In the genomic region with DNA sequence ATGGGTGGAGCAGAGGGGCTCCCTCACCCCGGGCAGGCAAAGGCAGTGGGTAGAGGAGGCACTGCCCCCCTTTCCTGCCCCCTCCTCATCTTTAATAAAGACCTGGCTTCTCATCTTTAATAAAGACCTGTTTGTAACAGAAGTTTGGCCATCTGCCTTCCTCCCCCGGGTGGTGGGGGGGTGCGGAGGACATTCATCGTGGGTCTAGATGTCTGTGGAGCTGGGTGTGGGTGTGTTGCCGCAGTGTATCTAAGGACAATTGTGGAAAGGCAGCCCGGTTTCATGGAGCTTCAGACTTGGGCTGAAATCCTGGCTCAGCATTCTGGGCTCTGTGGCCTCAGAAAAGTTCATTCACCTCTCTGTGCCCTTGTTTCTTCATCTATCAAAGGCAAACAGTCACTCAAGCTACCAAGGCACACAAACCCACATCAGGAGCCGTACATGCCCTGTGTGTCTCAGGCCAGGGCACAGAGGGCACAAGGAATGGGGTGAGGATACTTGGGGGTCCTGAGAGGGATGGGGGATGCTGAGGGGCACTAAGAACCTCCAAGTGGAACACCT, we compare ENCODE assay signal across 24 cellular contexts. TPM values are rescaled to one million over a fixed set of nuclear protein-coding genes. Genes with fewer than 3 reads are reported as not detected.
DNase-seq lines count a peak whose midpoint lies in the region; ATAC-seq, FAIRE-seq and TF ChIP-seq lines count a peak whose summit lies in the region.
"Had no signal": no experiment of that assay in that cellular context is flagged by ENCODE, and none has a peak within 500 bp of the region (broad histone marks: within the 10 kb centered on the region; RNA-seq: fewer than 3 reads in every experiment).

No MANE protein-coding gene starts in this region.

- no peak overlapping the region for H2AFZ ChIP-seq in HepG2 (ENCODE audit: low read length)
- H2AFZ ChIP-seq: PC-9 had no signal

- POLR2A ChIA-PET in HEK293 (lab: Yijun Ruan, JAX) (no interaction called here), WTC11 (lab: Charles Lee) (no interaction called here), HepG2 (lab: Yijun Ruan, JAX) (no interaction called here)

- TF ChIP-seq CTCF in HEK293 (tag by site-specific recombination; IDR thresholded peaks at IDR 0.05): no peak
- TF ChIP-seq CTCF in WTC11 (IDR thresholded peaks at IDR 0.05): no peak
- no peak for TF ChIP-seq CTCF in HepG2 (CRISPR knock-in tag; IDR thresholded peaks at IDR 0.05)
- no peak for TF ChIP-seq CTCF in left ventricle myocardium inferior (IDR thresholded peaks at IDR 0.05; ENCODE audit: borderline replicate concordance)

- H3K79me2 ChIP-seq in HepG2 (ENCODE audit: insufficient read depth, low read length): no peaks in the 10 kb centered on the region

- intact Hi-C loops in HepG2 (cut with micrococcal nuclease; ENCODE audit: unreplicated experiment) (no loop called here), sciatic nerve (cut with DNase I) (loop anchor here (10.0 kb wide), 1 partner anchor 71 kb away; a partner anchor contains a TSS), left ventricle myocardium inferior (cut with micrococcal nuclease) (no loop called here), Right ventricle myocardium superior (cut with DNase I) (no loop called here)

- peaks cover 3% of the 10 kb centered on the region; the same call in 1 of the 2 replicates for H3K36me3 Mint-ChIP-seq in WTC11

- no peak overlapping the region for H3K4me3 ChIP-seq in HEK293 (ENCODE audit: low read depth, low read length)
- no peak overlapping the region for H3K4me3 ChIP-seq in HepG2 (replicated peaks in 1 of 3; ENCODE audit: insufficient read depth in 1 of 3, low read depth in 2 of 3, low read length in 3 of 3)
- no peak overlapping the region for H3K4me3 ChIP-seq in left ventricle myocardium inferior
- H3K4me3 ChIP-seq: PC-9 had no signal

- peaks cover 8% of the 10 kb centered on the region for H3K27me3 Mint-ChIP-seq in WTC11 (ENCODE audit: low read depth)
- H3K27me3 Mint-ChIP-seq: CD8-positive, alpha-beta memory T cell had no signal

- CTCF ChIA-PET in HEK293 (lab: Yijun Ruan, JAX): no interaction called here
- CTCF ChIA-PET in WTC11 (lab: Charles Lee): no interaction called here
- CTCF ChIA-PET in HepG2 (lab: Yijun Ruan, JAX; ENCODE audit: low intra/inter-chr PET ratio, low total read pairs): no interaction called here

- H3K27me3 ChIP-seq in HepG2 (ENCODE audit: control insufficient read depth in 1 of 2, insufficient read depth in 2 of 2, low read length in 2 of 2) (no peaks in the 10 kb centered on the region), left ventricle myocardium inferior (ENCODE audit: low read depth) (no peaks in the 10 kb centered on the region)
- H3K27me3 ChIP-seq: BE2C had no signal

- H3K4me1 ChIP-seq in HEK293 (ENCODE audit: control insufficient read depth, insufficient read depth, low read length) (no peaks in the 10 kb centered on the region), HepG2 (ENCODE audit: insufficient read depth, low read length) (0 out of 2 replicates have a peak, but pooled peaks cover 4% of the 10 kb centered on the region), left ventricle myocardium inferior (peaks cover 8% of the 10 kb centered on the region)
- H3K4me1 ChIP-seq: BE2C had no signal

- no peak for DNase-seq in WTC11 (ENCODE audit: low spot score)
- no peak for DNase-seq in HepG2 (ENCODE audit: low spot score)
- DNase-seq in sciatic nerve (ENCODE audit: low spot score): no peak
- DNase-seq in left ventricle myocardium inferior: no peak
- DNase-seq in Right ventricle myocardium superior: no peak
- DNase-seq: BE2C; CD8-positive, alpha-beta memory T cell; DMS153; DND-41; MM.1S; NCI-H1417 treated with DMSO at 0.1 percent for 48 hours; NCI-H1694 treated with DMSO at 0.1 percent for 48 hours; NCI-H2081; NCI-H2227 treated with DMSO at 0.1 percent for 48 hours; NCI-H526 treated with DMSO at 0.1 percent for 48 hours; PC-9; SHP77 had no signal

- TF ChIP-seq RAD21 in HepG2 (CRISPR knock-in tag; IDR thresholded peaks at IDR 0.05): no peak

- in situ Hi-C loops in HepG2 (cut with HindIII; ENCODE audit: extremely low pct_ligation_motif_present, low pct_unique_long_range_greater_than_20kb): no loop called here

- H3K4me3 Mint-ChIP-seq in WTC11: no peak overlapping the region
- H3K4me3 Mint-ChIP-seq: CD14-positive monocyte; CD8-positive, alpha-beta memory T cell had no signal

- TF ChIP-seq POLR2A in HepG2 (IDR thresholded peaks at IDR 0.05; ENCODE audit: insufficient read depth in 1 of 2, low read depth in 2 of 2, low read length in 2 of 2): no peak

- no peak for TF ChIP-seq EP300 in HepG2 (IDR thresholded peaks at IDR 0.05; ENCODE audit: low read depth in 2 of 2, low read length in 2 of 2)
- no peak for TF ChIP-seq EP300 in HepG2 (CRISPR knock-in tag; IDR thresholded peaks at IDR 0.05; ENCODE audit: borderline replicate concordance)

- ATAC-seq in WTC11 (no peak), HepG2 (no peak), sciatic nerve (peak; percentile 25), Right ventricle myocardium superior (ENCODE audit: poor library complexity) (no peak), GM19351 (IDR thresholded peaks at IDR 0.05; ENCODE audit: unreplicated experiment) (no peak)
- ATAC-seq: HCT116 had no signal

- no peaks in the 10 kb centered on the region for H3K9me3 Mint-ChIP-seq in WTC11
- H3K9me3 Mint-ChIP-seq: CD14-positive monocyte; CD8-positive, alpha-beta memory T cell had no signal

- H4K20me1 ChIP-seq in HepG2 (ENCODE audit: insufficient read depth, low read length): no peaks in the 10 kb centered on the region

- H3K9ac ChIP-seq in HepG2 (ENCODE audit: insufficient read depth, low read depth, low read length): no peak overlapping the region
- H3K9ac ChIP-seq: KMS-11 had no signal

- H3K27ac Mint-ChIP-seq in WTC11: 0 out of 2 replicates have a peak overlapping the region, but pooled peaks have one; percentile 22

- BruUV-seq in HepG2 (replicated peaks; lab: Mats Ljungman, UMichigan): no TSS peak

- H3K4me1 Mint-ChIP-seq in WTC11: peaks cover 11% of the 10 kb centered on the region
- H3K4me1 Mint-ChIP-seq: CD8-positive, alpha-beta memory T cell had no signal

- H3K36me3 ChIP-seq in HEK293 (ENCODE audit: control insufficient read depth in 2 of 2, insufficient read depth in 1 of 2, low read length in 2 of 2) (peaks cover 0 to 41% of the 10 kb centered on the region in 2 experiments; a peak in 2 of 3 replicates), HepG2 (replicated peaks in 1 of 2; ENCODE audit: control insufficient read depth in 1 of 2, insufficient read depth in 2 of 2, low read length in 2 of 2) (peaks cover 5 to 14% of the 10 kb centered on the region in 2 experiments; a peak in 3 of 5 replicates), left ventricle myocardium inferior (peaks cover 29% of the 10 kb centered on the region)

- no peak overlapping the region for H3K4me2 ChIP-seq in HepG2 (ENCODE audit: low read depth, low read length)
- H3K4me2 ChIP-seq: KMS-11, PC-9 had no signal

- no peaks in the 10 kb centered on the region for H3K9me3 ChIP-seq in HEK293 (ENCODE audit: control insufficient read depth, insufficient read depth, low read depth, low read length)
- no peaks in the 10 kb centered on the region for H3K9me3 ChIP-seq in HepG2 (ENCODE audit: low read length)
- no peaks in the 10 kb centered on the region for H3K9me3 ChIP-seq in left ventricle myocardium inferior (replicated peaks)
- H3K9me3 ChIP-seq: BE2C had no signal

- FAIRE-seq in HepG2 (lab: Jason Lieb, UNC): no peak
- FAIRE-seq: GM12892, HTR-8/SVneo had no signal

- no peak overlapping the region for H3K27ac ChIP-seq in HEK293 (ENCODE audit: extremely low read depth, low read depth, low read length)
- H3K27ac ChIP-seq in HepG2 (ENCODE audit: extremely low read length, insufficient read depth, low read length): no peak overlapping the region
- H3K27ac ChIP-seq in left ventricle myocardium inferior (replicated peaks): no peak overlapping the region
- H3K27ac ChIP-seq: KMS-11, PC-9 had no signal

- 91% methylated on average over 7 of the region's 7 CpGs for WGBS in HepG2 (ENCODE audit: low lambda C conversion rate)

RNA-seq across cellular contexts. Expression of a gene that starts 8.8 kb away (rescaled TPM):
- 2.4 to 3.9 TPM (median 3.0 TPM) in 3 replicates for total RNA-seq in WTC11 (2021)
- total RNA-seq in HepG2 (2016; rRNA removed; fragmentation: Illumina TruSeq; extraction: Trizol): 3.1 and 3.3 TPM in 2 replicates
- total RNA-seq in HepG2 (2016; cell fraction: cytosol; rRNA removed; fragmentation: Illumina TruSeq; extraction: Trizol; ENCODE audit: low read depth): 0.81 and 1.5 TPM in 2 replicates
- 3.1 and 3.4 TPM in 2 replicates for total RNA-seq in HepG2 (2016; cell fraction: insoluble cytoplasmic fraction; rRNA removed; fragmentation: Illumina TruSeq; extraction: Trizol)
- total RNA-seq in HepG2 (2016; cell fraction: membrane; rRNA removed; fragmentation: Illumina TruSeq; extraction: Trizol): 1.9 and 2.2 TPM in 2 replicates
- 1.3 and 2.3 TPM in 2 replicates for total RNA-seq in HepG2 (2016; cell fraction: nucleus; rRNA removed; fragmentation: Illumina TruSeq; extraction: Trizol)
- polyA plus RNA-seq in HepG2 (2011; rRNA removed): 2.7 and 3.9 TPM in 2 replicates
- polyA plus RNA-seq in HepG2 (2011; cell fraction: cytosol; rRNA removed): 2.3 and 3.3 TPM in 2 replicates
- 4.9 and 5.4 TPM in 2 replicates for polyA plus RNA-seq in HepG2 (2011; cell fraction: nucleus; rRNA removed)
- polyA plus RNA-seq in HepG2 (2012): 1.5 and 1.6 TPM in 2 replicates
- 0.61 and 0.65 TPM in 2 replicates for polyA plus RNA-seq in HepG2 (2016; cell fraction: cytosol; fragmentation: Illumina TruSeq; extraction: Trizol; ENCODE audit: low read depth)
- 3.9 and 4.4 TPM in 2 replicates for polyA plus RNA-seq in HepG2 (2016; cell fraction: insoluble cytoplasmic fraction; fragmentation: Illumina TruSeq; extraction: Trizol; ENCODE audit: low read depth)
- 1.2 and 1.6 TPM in 2 replicates for polyA plus RNA-seq in HepG2 (2016; cell fraction: membrane; fragmentation: Illumina TruSeq; extraction: Trizol; ENCODE audit: low read depth)
- 2.9 and 3.2 TPM in 2 replicates for polyA plus RNA-seq in HepG2 (2016; cell fraction: nucleus; fragmentation: Illumina TruSeq; extraction: Trizol; ENCODE audit: insufficient read depth, low read depth)
- 1.3 and 2.7 TPM in 2 replicates for polyA minus RNA-seq in HepG2 (2011; rRNA and poly(A)+ RNA removed; ENCODE audit: low replicate concordance)
- polyA minus RNA-seq in HepG2 (2011; cell fraction: cytosol; rRNA and poly(A)+ RNA removed): 0.79 and 0.97 TPM in 2 replicates
- polyA minus RNA-seq in HepG2 (2011; cell fraction: nucleus; rRNA and poly(A)+ RNA removed): 1.8 and 2.7 TPM in 2 replicates
- total RNA-seq in sciatic nerve: 1.3 TPM
- 1.1 TPM for total RNA-seq in left ventricle myocardium inferior
- 1.2 TPM for total RNA-seq in Right ventricle myocardium superior

RNA-seq across cellular contexts. Expression of a gene that starts 10.4 kb away (rescaled TPM):
- total RNA-seq in WTC11 (2021) (7.5 to 9.6 TPM (median 8.4 TPM) in 3 replicates), HepG2 (2016; rRNA removed; fragmentation: Illumina TruSeq; extraction: Trizol) (0.77 and 1.5 TPM in 2 replicates), sciatic nerve (27.5 TPM), left ventricle myocardium inferior (10.6 TPM), Right ventricle myocardium superior (13.7 TPM)
- 1.2 and 1.3 TPM in 2 replicates for total RNA-seq in HepG2 (2016; cell fraction: cytosol; rRNA removed; fragmentation: Illumina TruSeq; extraction: Trizol; ENCODE audit: low read depth)
- total RNA-seq in HepG2 (2016; cell fraction: insoluble cytoplasmic fraction; rRNA removed; fragmentation: Illumina TruSeq; extraction: Trizol): 0.70 and 1.3 TPM in 2 replicates
- total RNA-seq in HepG2 (2016; cell fraction: membrane; rRNA removed; fragmentation: Illumina TruSeq; extraction: Trizol): 1.9 and 3.1 TPM in 2 replicates
- total RNA-seq in HepG2 (2016; cell fraction: nucleus; rRNA removed; fragmentation: Illumina TruSeq; extraction: Trizol): 1.1 and 1.8 TPM in 2 replicates
- 2.1 and 4.2 TPM in 2 replicates for polyA plus RNA-seq in HepG2 (2011; rRNA removed)
- polyA plus RNA-seq in HepG2 (2011; cell fraction: cytosol; rRNA removed): 1.9 and 2.5 TPM in 2 replicates
- polyA plus RNA-seq in HepG2 (2011; cell fraction: nucleus; rRNA removed): 17.0 and 17.4 TPM in 2 replicates
- 3.2 and 4.3 TPM in 2 replicates for polyA plus RNA-seq in HepG2 (2012)
- polyA plus RNA-seq in HepG2 (2016; cell fraction: cytosol; fragmentation: Illumina TruSeq; extraction: Trizol; ENCODE audit: low read depth): 2.2 and 3.3 TPM in 2 replicates
- polyA plus RNA-seq in HepG2 (2016; cell fraction: insoluble cytoplasmic fraction; fragmentation: Illumina TruSeq; extraction: Trizol; ENCODE audit: low read depth): 1.3 and 2.2 TPM in 2 replicates
- 4.4 and 5.3 TPM in 2 replicates for polyA plus RNA-seq in HepG2 (2016; cell fraction: membrane; fragmentation: Illumina TruSeq; extraction: Trizol; ENCODE audit: low read depth)
- polyA plus RNA-seq in HepG2 (2016; cell fraction: nucleus; fragmentation: Illumina TruSeq; extraction: Trizol; ENCODE audit: insufficient read depth, low read depth): 3.3 and 4.8 TPM in 2 replicates
- 7.2 and 7.3 TPM in 2 replicates for polyA minus RNA-seq in HepG2 (2011; rRNA and poly(A)+ RNA removed; ENCODE audit: low replicate concordance)
- 1.3 and 2.5 TPM in 2 replicates for polyA minus RNA-seq in HepG2 (2011; cell fraction: cytosol; rRNA and poly(A)+ RNA removed)
- polyA minus RNA-seq in HepG2 (2011; cell fraction: nucleus; rRNA and poly(A)+ RNA removed): 2.8 and 4.7 TPM in 2 replicates

RNA-seq across cellular contexts. Expression of a gene that starts 18.5 kb away (rescaled TPM):
- total RNA-seq in WTC11 (2021) (16.8 to 20.9 TPM (median 20.4 TPM) in 3 replicates), HepG2 (2016; rRNA removed; fragmentation: Illumina TruSeq; extraction: Trizol) (1.2 and 2.9 TPM in 2 replicates), sciatic nerve (5.2 TPM), left ventricle myocardium inferior (6.0 TPM), Right ventricle myocardium superior (9.2 TPM)
- 0.61 and 0.88 TPM in 2 replicates for total RNA-seq in HepG2 (2016; cell fraction: cytosol; rRNA removed; fragmentation: Illumina TruSeq; extraction: Trizol; ENCODE audit: low read depth)
- 1.4 and 2.9 TPM in 2 replicates for total RNA-seq in HepG2 (2016; cell fraction: insoluble cytoplasmic fraction; rRNA removed; fragmentation: Illumina TruSeq; extraction: Trizol)
- total RNA-seq in HepG2 (2016; cell fraction: membrane; rRNA removed; fragmentation: Illumina TruSeq; extraction: Trizol): 2.3 and 2.5 TPM in 2 replicates
- 2.5 and 3.1 TPM in 2 replicates for total RNA-seq in HepG2 (2016; cell fraction: nucleus; rRNA removed; fragmentation: Illumina TruSeq; extraction: Trizol)
- 5.3 and 7.0 TPM in 2 replicates for polyA plus RNA-seq in HepG2 (2011; rRNA removed)
- 3.4 and 5.3 TPM in 2 replicates for polyA plus RNA-seq in HepG2 (2011; cell fraction: cytosol; rRNA removed)
- polyA plus RNA-seq in HepG2 (2011; cell fraction: nucleus; rRNA removed): 46.2 and 52.8 TPM in 2 replicates
- 3.2 and 4.2 TPM in 2 replicates for polyA plus RNA-seq in HepG2 (2012)
- polyA plus RNA-seq in HepG2 (2016; cell fraction: cytosol; fragmentation: Illumina TruSeq; extraction: Trizol; ENCODE audit: low read depth): 1.4 and 1.7 TPM in 2 replicates
- 2.0 and 2.2 TPM in 2 replicates for polyA plus RNA-seq in HepG2 (2016; cell fraction: insoluble cytoplasmic fraction; fragmentation: Illumina TruSeq; extraction: Trizol; ENCODE audit: low read depth)
- 2.5 and 3.1 TPM in 2 replicates for polyA plus RNA-seq in HepG2 (2016; cell fraction: membrane; fragmentation: Illumina TruSeq; extraction: Trizol; ENCODE audit: low read depth)
- 8.5 and 9.5 TPM in 2 replicates for polyA plus RNA-seq in HepG2 (2016; cell fraction: nucleus; fragmentation: Illumina TruSeq; extraction: Trizol; ENCODE audit: insufficient read depth, low read depth)
- 5.8 and 9.7 TPM in 2 replicates for polyA minus RNA-seq in HepG2 (2011; rRNA and poly(A)+ RNA removed; ENCODE audit: low replicate concordance)
- 1.8 and 3.3 TPM in 2 replicates for polyA minus RNA-seq in HepG2 (2011; cell fraction: cytosol; rRNA and poly(A)+ RNA removed)
- polyA minus RNA-seq in HepG2 (2011; cell fraction: nucleus; rRNA and poly(A)+ RNA removed): 2.6 and 2.7 TPM in 2 replicates

RNA-seq across cellular contexts. Expression of a gene that starts 19.3 kb away (rescaled TPM):
- total RNA-seq in WTC11 (2021): 5.5 to 8.5 TPM (median 6.8 TPM) in 3 replicates
- total RNA-seq in HepG2 (2016; rRNA removed; fragmentation: Illumina TruSeq; extraction: Trizol): 1.2 and 1.7 TPM in 2 replicates
- total RNA-seq in HepG2 (2016; cell fraction: cytosol; rRNA removed; fragmentation: Illumina TruSeq; extraction: Trizol; ENCODE audit: low read depth): 0.81 and 0.88 TPM in 2 replicates
- total RNA-seq in HepG2 (2016; cell fraction: insoluble cytoplasmic fraction; rRNA removed; fragmentation: Illumina TruSeq; extraction: Trizol): 0.82 and 1.3 TPM in 2 replicates
- 1.4 and 1.9 TPM in 2 replicates for total RNA-seq in HepG2 (2016; cell fraction: membrane; rRNA removed; fragmentation: Illumina TruSeq; extraction: Trizol)
- total RNA-seq in HepG2 (2016; cell fraction: nucleus; rRNA removed; fragmentation: Illumina TruSeq; extraction: Trizol): 2.7 and 4.7 TPM in 2 replicates
- polyA plus RNA-seq in HepG2 (2011; rRNA removed): 6.3 and 9.1 TPM in 2 replicates
- polyA plus RNA-seq in HepG2 (2011; cell fraction: cytosol; rRNA removed): 2.8 and 3.3 TPM in 2 replicates
- 44.4 and 50.4 TPM in 2 replicates for polyA plus RNA-seq in HepG2 (2011; cell fraction: nucleus; rRNA removed)
- polyA plus RNA-seq in HepG2 (2012): 4.5 and 6.5 TPM in 2 replicates
- polyA plus RNA-seq in HepG2 (2016; cell fraction: cytosol; fragmentation: Illumina TruSeq; extraction: Trizol; ENCODE audit: low read depth): 1.7 and 2.1 TPM in 2 replicates
- 2.2 TPM in 2 replicates for polyA plus RNA-seq in HepG2 (2016; cell fraction: insoluble cytoplasmic fraction; fragmentation: Illumina TruSeq; extraction: Trizol; ENCODE audit: low read depth)
- polyA plus RNA-seq in HepG2 (2016; cell fraction: membrane; fragmentation: Illumina TruSeq; extraction: Trizol; ENCODE audit: low read depth): 1.5 and 2.1 TPM in 2 replicates
- 8.6 and 11.0 TPM in 2 replicates for polyA plus RNA-seq in HepG2 (2016; cell fraction: nucleus; fragmentation: Illumina TruSeq; extraction: Trizol; ENCODE audit: insufficient read depth, low read depth)
- polyA minus RNA-seq in HepG2 (2011; rRNA and poly(A)+ RNA removed; ENCODE audit: low replicate concordance): 2.6 and 3.3 TPM in 2 replicates
- 0.97 TPM in 1 of 2 replicates, not detected in the other for polyA minus RNA-seq in HepG2 (2011; cell fraction: cytosol; rRNA and poly(A)+ RNA removed)
- 7.0 and 7.8 TPM in 2 replicates for polyA minus RNA-seq in HepG2 (2011; cell fraction: nucleus; rRNA and poly(A)+ RNA removed)
- total RNA-seq in sciatic nerve: 42.7 TPM
- total RNA-seq in left ventricle myocardium inferior: 24.5 TPM
- total RNA-seq in Right ventricle myocardium superior: 18.8 TPM

RNA-seq across cellular contexts. Expression of a gene that starts 19.6 kb away (rescaled TPM):
- total RNA-seq in WTC11 (2021) (69.9 to 78.3 TPM (median 76.0 TPM) in 3 replicates), HepG2 (2016; rRNA removed; fragmentation: Illumina TruSeq; extraction: Trizol) (22.8 and 45.5 TPM in 2 replicates), sciatic nerve (58.0 TPM), left ventricle myocardium inferior (77.8 TPM), Right ventricle myocardium superior (105 TPM)
- 23.9 and 36.8 TPM in 2 replicates for total RNA-seq in HepG2 (2016; cell fraction: cytosol; rRNA removed; fragmentation: Illumina TruSeq; extraction: Trizol; ENCODE audit: low read depth)
- total RNA-seq in HepG2 (2016; cell fraction: insoluble cytoplasmic fraction; rRNA removed; fragmentation: Illumina TruSeq; extraction: Trizol): 26.6 and 43.5 TPM in 2 replicates
- total RNA-seq in HepG2 (2016; cell fraction: membrane; rRNA removed; fragmentation: Illumina TruSeq; extraction: Trizol): 20.5 and 27.0 TPM in 2 replicates
- total RNA-seq in HepG2 (2016; cell fraction: nucleus; rRNA removed; fragmentation: Illumina TruSeq; extraction: Trizol): 40.9 and 45.4 TPM in 2 replicates
- 98.7 and 119 TPM in 2 replicates for polyA plus RNA-seq in HepG2 (2011; rRNA removed)
- 206 and 218 TPM in 2 replicates for polyA plus RNA-seq in HepG2 (2011; cell fraction: cytosol; rRNA removed)
- 131 and 158 TPM in 2 replicates for polyA plus RNA-seq in HepG2 (2011; cell fraction: nucleus; rRNA removed)
- polyA plus RNA-seq in HepG2 (2012): 57.4 and 59.1 TPM in 2 replicates
- polyA plus RNA-seq in HepG2 (2016; cell fraction: cytosol; fragmentation: Illumina TruSeq; extraction: Trizol; ENCODE audit: low read depth): 31.8 and 38.8 TPM in 2 replicates
- polyA plus RNA-seq in HepG2 (2016; cell fraction: insoluble cytoplasmic fraction; fragmentation: Illumina TruSeq; extraction: Trizol; ENCODE audit: low read depth): 33.6 and 35.9 TPM in 2 replicates
- polyA plus RNA-seq in HepG2 (2016; cell fraction: membrane; fragmentation: Illumina TruSeq; extraction: Trizol; ENCODE audit: low read depth): 24.0 and 30.5 TPM in 2 replicates
- polyA plus RNA-seq in HepG2 (2016; cell fraction: nucleus; fragmentation: Illumina TruSeq; extraction: Trizol; ENCODE audit: insufficient read depth, low read depth): 71.8 and 88.8 TPM in 2 replicates
- 48.8 and 93.8 TPM in 2 replicates for polyA minus RNA-seq in HepG2 (2011; rRNA and poly(A)+ RNA removed; ENCODE audit: low replicate concordance)
- polyA minus RNA-seq in HepG2 (2011; cell fraction: cytosol; rRNA and poly(A)+ RNA removed): 25.0 and 36.6 TPM in 2 replicates
- 8.2 and 12.7 TPM in 2 replicates for polyA minus RNA-seq in HepG2 (2011; cell fraction: nucleus; rRNA and poly(A)+ RNA removed)
